Comparison of ENCODE assay signal across 19 cellular contexts in the genomic region with DNA sequence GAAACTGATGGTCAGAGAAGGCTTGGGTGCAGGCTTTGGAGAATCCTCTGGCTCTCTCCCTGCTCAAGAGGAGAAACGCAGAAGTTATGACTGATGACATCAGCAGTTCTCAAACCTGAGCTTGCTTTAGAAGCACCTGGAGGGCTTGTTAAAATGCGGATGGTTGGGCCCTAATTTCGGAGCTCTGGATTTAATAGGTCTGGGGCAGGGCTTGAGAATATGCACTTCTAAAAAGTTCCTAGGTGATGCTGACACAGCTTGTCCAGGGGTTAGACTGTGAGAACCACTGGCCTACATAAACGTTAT. TPM values are rescaled to one million over a fixed set of nuclear protein-coding genes. Genes with fewer than 3 reads are reported as not detected.
DNase-seq lines count a peak whose midpoint lies in the region; TF ChIP-seq lines count a peak whose summit lies in the region.
"Had no signal": no experiment of that assay in that cellular context is flagged by ENCODE, and none has a peak within 500 bp of the region (broad histone marks: within the 10 kb centered on the region; RNA-seq: fewer than 3 reads in every experiment).

No MANE protein-coding gene starts in this region.

- H3K79me2 ChIP-seq in hepatocyte = no peaks in the 10 kb centered on the region

- intact Hi-C loops in breast epithelium (cut with DNase I; ENCODE audit: low total_unique reads) = no loop called here
- intact Hi-C loops in MCF 10A (cut with micrococcal nuclease) = no loop called here

- BruUV-seq in MCF 10A (replicated peaks; lab: Mats Ljungman, UMichigan) = no TSS peak

- H3K27me3 ChIP-seq in breast epithelium (no peaks in the 10 kb centered on the region), hepatocyte (no peaks in the 10 kb centered on the region)

- H3K4me3 ChIP-seq in breast epithelium = no peak overlapping the region
- no peak overlapping the region for H3K4me3 ChIP-seq in hepatocyte

- no peaks in the 10 kb centered on the region for H3K9me3 ChIP-seq in breast epithelium
- H3K9me3 ChIP-seq in hepatocyte (ENCODE audit: low read depth) = no peaks in the 10 kb centered on the region

- H3K4me1 ChIP-seq in breast epithelium (no peaks in the 10 kb centered on the region), hepatocyte (ENCODE audit: insufficient read depth) (peaks cover 82% of the 10 kb centered on the region)

- WGBS in hepatocyte (ENCODE audit: low lambda C conversion rate, missing lambda C conversion rate) = 69% methylated on average over 4 of the region's 4 CpGs

- H3K4me1 Mint-ChIP-seq in MCF 10A (ENCODE audit: insufficient read depth, unreplicated experiment) (peaks cover 27% of the 10 kb centered on the region), osteocyte (ENCODE audit: unreplicated experiment) (peaks cover 45% of the 10 kb centered on the region)
- H3K4me1 Mint-ChIP-seq: CD8-positive, alpha-beta memory T cell had no signal

- no peaks in the 10 kb centered on the region for H3K9me3 Mint-ChIP-seq in MCF 10A (ENCODE audit: unreplicated experiment)
- H3K9me3 Mint-ChIP-seq in osteocyte (ENCODE audit: unreplicated experiment) = no peaks in the 10 kb centered on the region
- H3K9me3 Mint-ChIP-seq: CD8-positive, alpha-beta memory T cell had no signal

- H3K36me3 ChIP-seq in breast epithelium (no peaks in the 10 kb centered on the region), hepatocyte (replicated peaks; ENCODE audit: insufficient read depth, low read depth) (no peaks in the 10 kb centered on the region)

- H3K36me3 Mint-ChIP-seq in MCF 10A (ENCODE audit: insufficient read depth, unreplicated experiment) (peaks cover 73% of the 10 kb centered on the region), osteocyte (ENCODE audit: unreplicated experiment) (peaks cover 14% of the 10 kb centered on the region)

- no peak overlapping the region for H3K27ac Mint-ChIP-seq in MCF 10A (ENCODE audit: low read depth, unreplicated experiment)
- H3K27ac Mint-ChIP-seq in osteocyte (ENCODE audit: unreplicated experiment) = peak overlapping the region; percentile 60
- H3K27ac Mint-ChIP-seq: CD8-positive, alpha-beta memory T cell had no signal

- POLR2A ChIA-PET in MCF 10A (lab: Yijun Ruan, JAX) = interaction anchor here (2.0 to 2.9 kb wide), 2 partner anchors 20 to 26 kb away, joined by 6 to 16 read pairs; a partner anchor contains a TSS

- H3K4me2 ChIP-seq in hepatocyte = no peak overlapping the region
- H3K4me2 ChIP-seq: KMS-11 had no signal

- no peak for DNase-seq in breast epithelium (ENCODE audit: low spot score in 2 of 2)
- no peak for DNase-seq in MCF 10A (ENCODE audit: unreplicated experiment)
- no peak for DNase-seq in hepatocyte (ENCODE audit: low spot score)
- DNase-seq in osteocyte (ENCODE audit: extremely low spot score, unreplicated experiment) = no peak
- no peak for DNase-seq in NCI-H187 treated with DMSO at 0.1 percent for 48 hours (lab: John Stamatoyannopoulos, UW)
- DNase-seq in NCI-H2029 treated with DMSO at 0.1 percent for 48 hours (lab: John Stamatoyannopoulos, UW) = no peak
- DNase-seq in NCI-H1417 (lab: John Stamatoyannopoulos, UW) = no peak
- DNase-seq in C1 segment of cervical spinal cord (lab: John Stamatoyannopoulos, UW) = no peak
- DNase-seq: CD8-positive, alpha-beta memory T cell; GOT3; NCI-H1105; NCI-H2081 treated with DMSO at 0.1 percent for 48 hours; NCI-H2171 treated with DMSO at 0.1 percent for 48 hours; NCI-H446; NCI-H526; SHP77 had no signal

- no peak overlapping the region for H2AFZ ChIP-seq in hepatocyte

- H3K27ac ChIP-seq in breast epithelium (peak overlapping the region; percentile 32 to 48), hepatocyte (peak overlapping the region; percentile 92)
- H3K27ac ChIP-seq: 22Rv1, HL-60, KMS-11 had no signal

- TF ChIP-seq CTCF in breast epithelium (IDR thresholded peaks at IDR 0.05) (no peak), MCF 10A (IDR thresholded peaks at IDR 0.05; ENCODE audit: unreplicated experiment) (no peak), hepatocyte (IDR thresholded peaks at IDR 0.05; ENCODE audit: poor library complexity) (no peak), osteocyte (IDR thresholded peaks at IDR 0.05) (no peak)

- H3K9me2 ChIP-seq in hepatocyte (replicated peaks; ENCODE audit: insufficient read depth) = no peaks in the 10 kb centered on the region

- H3K4me3 Mint-ChIP-seq in MCF 10A (ENCODE audit: unreplicated experiment) (no peak overlapping the region), osteocyte (ENCODE audit: unreplicated experiment) (no peak overlapping the region)
- H3K4me3 Mint-ChIP-seq: CD8-positive, alpha-beta memory T cell had no signal

- no peaks in the 10 kb centered on the region for H4K20me1 ChIP-seq in hepatocyte (ENCODE audit: insufficient read depth, poor library complexity, severe bottlenecking)

- CTCF ChIA-PET in MCF 10A (lab: Yijun Ruan, JAX) = interaction anchor here (1.0 to 1.7 kb wide), 4 partner anchors 20 to 547 kb away, joined by 3 to 5 read pairs (median 4); a partner anchor contains a TSS

- H3K27me3 Mint-ChIP-seq in MCF 10A (ENCODE audit: insufficient read depth, unreplicated experiment) = no peaks in the 10 kb centered on the region
- H3K27me3 Mint-ChIP-seq in osteocyte (ENCODE audit: unreplicated experiment) = no peaks in the 10 kb centered on the region
- H3K27me3 Mint-ChIP-seq: CD8-positive, alpha-beta memory T cell had no signal

- no peak for TF ChIP-seq POLR2A in breast epithelium (IDR thresholded peaks at IDR 0.05)

RNA-seq across cellular contexts. Expression of a gene that starts 26.4 kb away (rescaled TPM):
- 10 to 100 TPM; 10.8 to 17.1 (median 13.6) TPM for total RNA-seq in breast epithelium
- 58.4 and 62.7 TPM in 2 replicates for total RNA-seq in MCF 10A (2022)
- total RNA-seq in hepatocyte = 20.0 and 26.7 TPM in 2 replicates
- 31.6 and 33.5 TPM in 2 replicates for polyA plus RNA-seq in hepatocyte
- 23.7 and 25.6 TPM in 2 replicates for total RNA-seq in osteocyte

RNA-seq across cellular contexts. Expression of a gene that starts 36.6 kb away (rescaled TPM):
- total RNA-seq in breast epithelium (1 to 10 TPM; 1.4 to 7.2 (median 7.2) TPM), MCF 10A (2022) (3.4 and 3.9 TPM in 2 replicates), hepatocyte (24.6 and 27.1 TPM in 2 replicates), osteocyte (1.6 and 1.8 TPM in 2 replicates)
- 11.7 and 12.8 TPM in 2 replicates for polyA plus RNA-seq in hepatocyte
